1 cellular context compared by ENCODE assay signal in the genomic region with DNA sequence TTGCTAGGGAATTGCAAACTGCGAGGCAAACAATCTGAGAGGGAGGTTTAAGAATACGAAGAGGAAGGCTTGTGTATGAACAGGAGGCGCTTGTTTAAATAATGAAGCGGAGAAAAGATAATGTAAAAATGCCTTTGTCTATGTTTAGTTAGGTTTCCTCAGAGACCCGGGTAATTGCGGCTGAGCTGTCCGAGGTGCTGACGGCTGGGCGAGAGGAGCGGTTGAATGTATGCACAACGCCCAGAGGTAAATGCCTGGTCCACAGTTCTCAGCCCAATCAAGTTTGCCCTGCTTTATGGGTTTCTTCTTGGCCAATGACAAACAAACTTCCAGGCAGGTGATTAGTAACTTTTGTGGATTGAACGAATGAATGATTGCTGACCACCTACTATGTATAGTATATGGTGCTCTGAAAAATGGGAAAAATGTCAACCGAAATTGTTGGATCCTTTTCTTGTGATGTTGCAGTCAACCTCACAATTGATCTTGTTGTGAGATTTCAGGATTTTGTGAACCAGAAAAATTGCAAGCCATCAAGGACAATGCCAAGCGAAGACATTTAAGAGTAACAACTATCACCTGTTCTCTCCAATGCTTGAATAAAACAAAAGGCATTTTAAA.
TF ChIP-seq lines count a peak whose summit lies in the region.

No MANE protein-coding gene starts in this region.

TF ChIP-seq in H1, 55 proteins besides CTCF, POLR2A, EP300 and RAD21 (continued from another document):
- TF ChIP-seq TEAD4 (IDR thresholded peaks at IDR 0.05; ENCODE audit: low read depth, low read length) = 0 out of 2 replicates have a peak, but pooled peaks have one; percentile 11
- TF ChIP-seq SP4 (IDR thresholded peaks at IDR 0.05; ENCODE audit: low read length) = no peak
- TF ChIP-seq ATF2 (IDR thresholded peaks at IDR 0.05; ENCODE audit: low read length) = no peak
- peak; percentile 73 for TF ChIP-seq TAF7 (optimal IDR thresholded peaks at IDR 0.05; ENCODE audit: borderline replicate concordance, low read depth, low read length)
- no peak for TF ChIP-seq TBP (IDR thresholded peaks at IDR 0.05; ENCODE audit: low read depth, low read length)
- TF ChIP-seq SIN3A (conservative IDR thresholded peaks at IDR 0.05 in 1 of 2, IDR thresholded peaks at IDR 0.05 in 1 of 2; ENCODE audit: low read depth in 1 of 2, low read length in 2 of 2) = peak; percentile 78 to 93; a peak in 3 of 4 replicates
- no peak for TF ChIP-seq SRF (IDR thresholded peaks at IDR 0.05; ENCODE audit: low read depth, low read length)
- TF ChIP-seq GTF2F1 (IDR thresholded peaks at IDR 0.05; ENCODE audit: borderline replicate concordance, low read depth, low read length) = no peak
- no peak for TF ChIP-seq BRCA1 (IDR thresholded peaks at IDR 0.05; ENCODE audit: low read depth, low read length)
